ENCODE assay signal across 18 cellular contexts in genomic region chr19:11325544-11325943, GRCh38. TPM values are rescaled to one million over a fixed set of nuclear protein-coding genes. Genes with fewer than 3 reads are reported as not detected.
DNase-seq lines count a peak whose midpoint lies in the region; ATAC-seq and TF ChIP-seq lines count a peak whose summit lies in the region.
"Had no signal": no experiment of that assay in that cellular context is flagged by ENCODE, and none has a peak within 500 bp of the region (broad histone marks: within the 10 kb centered on the region; RNA-seq: fewer than 3 reads in every experiment).

No MANE protein-coding gene starts in this region.

- 87 to 97% (median 93%) methylated on average over 7 of the region's 7 CpGs for WGBS in stomach, 5 donors

- no peaks in the 10 kb centered on the region for H3K27me3 ChIP-seq in stomach
- H3K27me3 ChIP-seq: Peyer's patch had no signal

- DNase-seq in activated CD4-positive, alpha-beta T cell treated with anti-CD3 and anti-CD28 coated beads, Interleukin-2, amount 10 ng/mL, durations not matched to agents 24 days and 14 days: no peak
- DNase-seq in activated CD4-positive, alpha-beta T cell treated with anti-CD3 and anti-CD28 coated beads for 36 hours: no peak
- DNase-seq in T-helper 17 cell: no peak
- no peak for DNase-seq in stomach
- no peak for DNase-seq in HFFc6
- no peak for DNase-seq in A172 (ENCODE audit: low spot score)
- DNase-seq: CD4-positive, CD25-positive, alpha-beta regulatory T cell; DMS79; Kasumi-1; NCI-H1417 treated with DMSO at 0.1 percent for 48 hours; NCI-H2029; NCI-H2171 treated with DMSO at 0.1 percent for 48 hours; NCI-H510A treated with DMSO at 0.1 percent for 48 hours; Peyer's patch; SHP77 had no signal

- H3K4me1 Mint-ChIP-seq in activated CD4-positive, alpha-beta T cell treated with anti-CD3 and anti-CD28 coated beads, Interleukin-2, amount 10 ng/mL, durations not matched to agents 24 days and 14 days: peaks cover 21% of the 10 kb centered on the region
- H3K4me1 Mint-ChIP-seq in activated CD4-positive, alpha-beta T cell treated with anti-CD3 and anti-CD28 coated beads for 36 hours: peaks cover 15% of the 10 kb centered on the region
- H3K4me1 Mint-ChIP-seq in T-helper 17 cell (peaks cover 10% of the 10 kb centered on the region), HFFc6 (ENCODE audit: low read depth) (peaks cover 19% of the 10 kb centered on the region)

- no peak for ATAC-seq in activated CD4-positive, alpha-beta T cell treated with anti-CD3 and anti-CD28 coated beads for 36 hours
- no peak for ATAC-seq in T-helper 17 cell
- ATAC-seq in HG03520 (IDR thresholded peaks at IDR 0.05; ENCODE audit: unreplicated experiment): no peak

- no peaks in the 10 kb centered on the region for H3K9me3 Mint-ChIP-seq in activated CD4-positive, alpha-beta T cell treated with anti-CD3 and anti-CD28 coated beads, Interleukin-2, amount 10 ng/mL, durations not matched to agents 24 days and 14 days
- no peaks in the 10 kb centered on the region for H3K9me3 Mint-ChIP-seq in activated CD4-positive, alpha-beta T cell treated with anti-CD3 and anti-CD28 coated beads for 36 hours (ENCODE audit: low read depth)
- H3K9me3 Mint-ChIP-seq in HFFc6: no peaks in the 10 kb centered on the region
- H3K9me3 Mint-ChIP-seq: CD4-positive, CD25-positive, alpha-beta regulatory T cell had no signal

- CTCF ChIA-PET in activated CD4-positive, alpha-beta T cell treated with anti-CD3 and anti-CD28 coated beads for 36 hours (lab: Charles Lee): no interaction called here

- H3K36me3 Mint-ChIP-seq in activated CD4-positive, alpha-beta T cell treated with anti-CD3 and anti-CD28 coated beads, Interleukin-2, amount 10 ng/mL, durations not matched to agents 24 days and 14 days (ENCODE audit: low read depth): peaks cover 4% of the 10 kb centered on the region
- no peaks in the 10 kb centered on the region for H3K36me3 Mint-ChIP-seq in activated CD4-positive, alpha-beta T cell treated with anti-CD3 and anti-CD28 coated beads for 36 hours (ENCODE audit: low read depth)
- H3K36me3 Mint-ChIP-seq in T-helper 17 cell (ENCODE audit: low read depth) (no peaks in the 10 kb centered on the region), HFFc6 (ENCODE audit: low read depth) (no peaks in the 10 kb centered on the region)

- H3K9me3 ChIP-seq in T-helper 17 cell (ENCODE audit: control insufficient read depth, low read length, poor library complexity, severe bottlenecking) (no peaks in the 10 kb centered on the region), stomach (no peaks in the 10 kb centered on the region)
- H3K9me3 ChIP-seq: Peyer's patch had no signal

- POLR2A ChIA-PET in activated CD4-positive, alpha-beta T cell treated with anti-CD3 and anti-CD28 coated beads for 36 hours (lab: Charles Lee): no interaction called here

- H3K27ac Mint-ChIP-seq in activated CD4-positive, alpha-beta T cell treated with anti-CD3 and anti-CD28 coated beads, Interleukin-2, amount 10 ng/mL, durations not matched to agents 24 days and 14 days: peak overlapping the region; percentile 34
- H3K27ac Mint-ChIP-seq in activated CD4-positive, alpha-beta T cell treated with anti-CD3 and anti-CD28 coated beads for 36 hours: no peak overlapping the region
- H3K27ac Mint-ChIP-seq in T-helper 17 cell: peak overlapping the region; percentile 8
- H3K27ac Mint-ChIP-seq in HFFc6: no peak overlapping the region
- H3K27ac Mint-ChIP-seq: CD4-positive, CD25-positive, alpha-beta regulatory T cell had no signal

- intact Hi-C loops in activated CD4-positive, alpha-beta T cell treated with anti-CD3 and anti-CD28 coated beads, Interleukin-2, amount 10 ng/mL, durations not matched to agents 24 days and 14 days (cut with micrococcal nuclease): no loop called here
- intact Hi-C loops in activated CD4-positive, alpha-beta T cell treated with anti-CD3 and anti-CD28 coated beads for 36 hours (cut with DNase I, micrococcal nuclease): no loop called here
- intact Hi-C loops in stomach (cut with DNase I; ENCODE audit: low total_unique reads): no loop called here

- H3K36me3 ChIP-seq in stomach: peaks cover 30 to 59% (median 57%) of the 10 kb centered on the region in 4 donors

- TF ChIP-seq CTCF in C4-2B (conservative IDR thresholded peaks at IDR 0.05) (no peak), stomach (IDR thresholded peaks at IDR 0.05) (no peak), HFFc6 (IDR thresholded peaks at IDR 0.05) (no peak)

- no peaks in the 10 kb centered on the region for H3K27me3 Mint-ChIP-seq in activated CD4-positive, alpha-beta T cell treated with anti-CD3 and anti-CD28 coated beads, Interleukin-2, amount 10 ng/mL, durations not matched to agents 24 days and 14 days
- peaks cover 8% of the 10 kb centered on the region for H3K27me3 Mint-ChIP-seq in activated CD4-positive, alpha-beta T cell treated with anti-CD3 and anti-CD28 coated beads for 36 hours
- H3K27me3 Mint-ChIP-seq in T-helper 17 cell (peaks cover 11% of the 10 kb centered on the region), HFFc6 (ENCODE audit: insufficient read depth) (peaks cover 4% of the 10 kb centered on the region; the same call in 1 of the 2 replicates)
- H3K27me3 Mint-ChIP-seq: CD4-positive, CD25-positive, alpha-beta regulatory T cell had no signal

- H3K27ac ChIP-seq in C4-2B (peak overlapping the region; percentile 82), stomach (peak overlapping the region in 3 of 5 donors; percentile 85 to 90 (median 88))

- TF ChIP-seq POLR2A in stomach (IDR thresholded peaks at IDR 0.05): no peak

- H3K4me1 ChIP-seq in stomach: peaks cover 22 to 54% (median 31%) of the 10 kb centered on the region in 4 donors

- no peak for TF ChIP-seq EP300 in stomach (IDR thresholded peaks at IDR 0.05)

- H3K4me3 Mint-ChIP-seq in activated CD4-positive, alpha-beta T cell treated with anti-CD3 and anti-CD28 coated beads, Interleukin-2, amount 10 ng/mL, durations not matched to agents 24 days and 14 days: no peak overlapping the region
- H3K4me3 Mint-ChIP-seq in activated CD4-positive, alpha-beta T cell treated with anti-CD3 and anti-CD28 coated beads for 36 hours: no peak overlapping the region
- H3K4me3 Mint-ChIP-seq in T-helper 17 cell (no peak overlapping the region), HFFc6 (no peak overlapping the region)
- H3K4me3 Mint-ChIP-seq: CD4-positive, CD25-positive, alpha-beta regulatory T cell had no signal

- no peak overlapping the region for H3K4me3 ChIP-seq in stomach
- H3K4me3 ChIP-seq: Peyer's patch had no signal

RNA-seq across cellular contexts. Expression of gene RAB3D, which starts 13.9 kb away (rescaled TPM):
- total RNA-seq in activated CD4-positive, alpha-beta T cell treated with anti-CD3 and anti-CD28 coated beads, Interleukin-2, amount 10 ng/mL, durations not matched to agents 24 days and 14 days: 5.7 and 6.8 TPM in 2 replicates
- 1 to 10 TPM; 7.5 to 8.9 TPM for total RNA-seq in activated CD4-positive, alpha-beta T cell treated with anti-CD3 and anti-CD28 coated beads for 36 hours
- total RNA-seq in T-helper 17 cell (1 to 10 TPM; 6.7 to 7.7 TPM), stomach (10 to 100 TPM; 11.6 to 63.3 (median 16.3) TPM)
- 10 to 100 TPM; 14.1 to 25.7 (median 21.7) TPM for polyA plus RNA-seq in stomach
- 10 to 100 TPM in 2 of 6 experiments, 1 to 10 TPM in 4; 6.7 to 11.1 (median 8.7) TPM for total RNA-seq in HFFc6 (2021; fragmentation: NEBNext Ultra II Directional; extraction: Animal tissue kit (Norgen Biotek cat#: 25700))
- 1.3 and 2.6 TPM in 2 replicates for total RNA-seq in A172 (2014; rRNA removed; shearing (Covaris generic))

RNA-seq across cellular contexts. Expression of gene TMEM205, which starts 20.5 kb away (rescaled TPM):
- total RNA-seq in activated CD4-positive, alpha-beta T cell treated with anti-CD3 and anti-CD28 coated beads, Interleukin-2, amount 10 ng/mL, durations not matched to agents 24 days and 14 days: 29.9 and 34.2 TPM in 2 replicates
- 10 to 100 TPM; 28.0 to 32.6 TPM for total RNA-seq in activated CD4-positive, alpha-beta T cell treated with anti-CD3 and anti-CD28 coated beads for 36 hours
- total RNA-seq in T-helper 17 cell (10 to 100 TPM; 15.3 to 21.9 TPM), stomach (100 to 1,000 TPM in 2 of 5 donors, 10 to 100 TPM in 2, 1 to 10 TPM in 1; 5.8 to 117 (median 69.3) TPM)
- 100 to 1,000 TPM in 1 of 3 donors, 10 to 100 TPM in 2; 58.2 to 169 (median 61.7) TPM for polyA plus RNA-seq in stomach
- total RNA-seq in HFFc6 (2021; fragmentation: NEBNext Ultra II Directional; extraction: Animal tissue kit (Norgen Biotek cat#: 25700)): 10 to 100 TPM; 36.9 to 51.8 (median 46.5) TPM
- 54.9 and 114 TPM in 2 replicates for total RNA-seq in A172 (2014; rRNA removed; shearing (Covaris generic))

RNA-seq across cellular contexts. Expression of gene CCDC159, which starts 20.8 kb away (rescaled TPM):
- total RNA-seq in activated CD4-positive, alpha-beta T cell treated with anti-CD3 and anti-CD28 coated beads, Interleukin-2, amount 10 ng/mL, durations not matched to agents 24 days and 14 days: 11.7 and 14.8 TPM in 2 replicates
- 10 to 100 TPM; 15.3 to 18.0 TPM for total RNA-seq in activated CD4-positive, alpha-beta T cell treated with anti-CD3 and anti-CD28 coated beads for 36 hours
- 10 to 100 TPM; 55.8 to 64.1 TPM for total RNA-seq in T-helper 17 cell
- 10 to 100 TPM in 4 of 5 donors, 1 to 10 TPM in 1; 2.9 to 91.2 (median 20.3) TPM for total RNA-seq in stomach
- polyA plus RNA-seq in stomach: 10 to 100 TPM; 40.5 to 96.3 (median 70.0) TPM
- total RNA-seq in HFFc6 (2021; fragmentation: NEBNext Ultra II Directional; extraction: Animal tissue kit (Norgen Biotek cat#: 25700)): 10 to 100 TPM in 4 of 6 experiments, 1 to 10 TPM in 2; 7.7 to 11.8 (median 10.4) TPM
- total RNA-seq in A172 (2014; rRNA removed; shearing (Covaris generic)): 1.3 and 10.1 TPM in 2 replicates

RNA-seq across cellular contexts. Expression of gene TSPAN16, which starts 29.6 kb away (rescaled TPM):
- not detected in 2 replicates for total RNA-seq in activated CD4-positive, alpha-beta T cell treated with anti-CD3 and anti-CD28 coated beads, Interleukin-2, amount 10 ng/mL, durations not matched to agents 24 days and 14 days
- not detected for total RNA-seq in activated CD4-positive, alpha-beta T cell treated with anti-CD3 and anti-CD28 coated beads for 36 hours
- total RNA-seq in T-helper 17 cell (not detected), stomach (not detected)
- polyA plus RNA-seq in stomach: not detected
- total RNA-seq in HFFc6 (2021; fragmentation: NEBNext Ultra II Directional; extraction: Animal tissue kit (Norgen Biotek cat#: 25700)): not detected
- not detected in 2 replicates for total RNA-seq in A172 (2014; rRNA removed; shearing (Covaris generic))
- total RNA-seq: CD4-positive, CD25-positive, alpha-beta regulatory T cell; H1; Peyer's patch had no signal
- polyA plus RNA-seq: CD4-positive, CD25-positive, alpha-beta regulatory T cell; H1 had no signal

RNA-seq across cellular contexts. Expression of gene PLPPR2, which starts 29.7 kb away (rescaled TPM):
- 2.3 TPM in 2 replicates for total RNA-seq in activated CD4-positive, alpha-beta T cell treated with anti-CD3 and anti-CD28 coated beads, Interleukin-2, amount 10 ng/mL, durations not matched to agents 24 days and 14 days
- 1 to 10 TPM; 2.1 to 2.2 TPM for total RNA-seq in activated CD4-positive, alpha-beta T cell treated with anti-CD3 and anti-CD28 coated beads for 36 hours
- 1 to 10 TPM; 7.1 to 7.5 TPM for total RNA-seq in T-helper 17 cell
- total RNA-seq in stomach: 100 to 1,000 TPM in 1 of 5 donors, 10 to 100 TPM in 1, 1 to 10 TPM in 3; 6.1 to 364 (median 9.9) TPM
- 10 to 100 TPM in 1 of 3 donors, 1 to 10 TPM in 2; 6.4 to 15.2 (median 9.8) TPM for polyA plus RNA-seq in stomach
- total RNA-seq in HFFc6 (2021; fragmentation: NEBNext Ultra II Directional; extraction: Animal tissue kit (Norgen Biotek cat#: 25700)): 10 to 100 TPM; 52.4 to 82.2 (median 59.7) TPM
- 15.7 and 19.4 TPM in 2 replicates for total RNA-seq in A172 (2014; rRNA removed; shearing (Covaris generic))

Comparison
In these comparisons a context has a peak if more than half of its experiments do, and no peak if none do; other contexts are left out.
1. H3K27ac Mint-ChIP-seq: peak in activated CD4-positive, alpha-beta T cell treated with anti-CD3 and anti-CD28 coated beads, Interleukin-2, amount 10 ng/mL, durations not matched to agents 24 days and 14 days (single experiment) and T-helper 17 cell (single experiment); none in activated CD4-positive, alpha-beta T cell treated with anti-CD3 and anti-CD28 coated beads for 36 hours (single experiment) and HFFc6 (single experiment).